In genomic region chr11:120079750-120080610, GRCh38 we compare ENCODE assay signal across 8 cellular contexts. TPM values are rescaled to one million over a fixed set of nuclear protein-coding genes. Genes with fewer than 3 reads are reported as not detected.
DNase-seq lines count a peak whose midpoint lies in the region; ATAC-seq and TF ChIP-seq lines count a peak whose summit lies in the region.

No MANE protein-coding gene starts in this region.

- DNase-seq in DMS53 (lab: John Stamatoyannopoulos, UW) (peak; percentile 47), DMS53 treated with DMSO at 0.1 percent for 48 hours (lab: John Stamatoyannopoulos, UW; ENCODE audit: unreplicated experiment) (no peak), OCI-M1 (lab: John Stamatoyannopoulos, UW) (peak; percentile 31), fibroblast of the aortic adventitia (ENCODE audit: low read depth) (no peak), neuronal stem cell (ENCODE audit: low spot score) (no peak), HK-2 (ENCODE audit: unreplicated experiment) (no peak)
- peak; percentile 3 to 21 for DNase-seq in stimulated activated CD4-positive, alpha-beta T cell treated with anti-CD3 and anti-CD28 coated beads, Interleukin-2, amount 100 ng/mL, for 48 hours

- no peaks in the 10 kb centered on the region for H3K36me3 ChIP-seq in neuronal stem cell (replicated peaks in 1 of 2; ENCODE audit: control insufficient read depth in 2 of 2, insufficient read depth in 2 of 2, low read length in 2 of 2)

- no peaks in the 10 kb centered on the region for H3K79me1 ChIP-seq in neuronal stem cell (ENCODE audit: low read depth, low read length)

- H3K27ac ChIP-seq in neuronal stem cell (replicated peaks; ENCODE audit: low read length) = no peak overlapping the region

- H3K23ac ChIP-seq in neuronal stem cell (ENCODE audit: low read depth, low read length, poor library complexity) = no peak overlapping the region

- no peak overlapping the region for H2AFZ ChIP-seq in neuronal stem cell (ENCODE audit: low read length)

- no peak overlapping the region for H2BK15ac ChIP-seq in neuronal stem cell (ENCODE audit: low read length)

- peaks cover 0 to 2% of the 10 kb centered on the region in 2 donors for H3K4me1 ChIP-seq in neuronal stem cell (ENCODE audit: control insufficient read depth in 2 of 2, insufficient read depth in 1 of 2, low read depth in 1 of 2, low read length in 2 of 2)

- H3K9ac ChIP-seq in neuronal stem cell (ENCODE audit: low read depth, low read length, poor library complexity) = no peak overlapping the region

- no peak overlapping the region for H3K14ac ChIP-seq in neuronal stem cell (ENCODE audit: low read length)

- WGBS in neuronal stem cell (ENCODE audit: extremely low coverage in 2 of 2, insufficient read length in 2 of 2, insufficient replicate concordance in 1 of 2), 2 donors = no CpG with 5 or more reads among the region's 18 CpGs

- no peak overlapping the region for H3K4ac ChIP-seq in neuronal stem cell (ENCODE audit: low read length)

- no peak for ATAC-seq in GM18520 (IDR thresholded peaks at IDR 0.05; ENCODE audit: unreplicated experiment)

- peak; percentile 36 for TF ChIP-seq CTCF in fibroblast of the aortic adventitia (IDR thresholded peaks at IDR 0.05; ENCODE audit: insufficient read depth, low read length)

- H4K8ac ChIP-seq in neuronal stem cell (ENCODE audit: low read depth, low read length) = no peak overlapping the region

- H3K4me2 ChIP-seq in neuronal stem cell (ENCODE audit: insufficient read depth, low read length, poor library complexity, severe bottlenecking) = no peak overlapping the region

- H3K9me3 ChIP-seq in neuronal stem cell (replicated peaks in 1 of 2; ENCODE audit: control insufficient read depth in 2 of 2, insufficient read depth in 1 of 2, low read depth in 1 of 2, low read length in 2 of 2) = peaks cover 0 to 9% of the 10 kb centered on the region in 2 donors

- H3K4me3 ChIP-seq in fibroblast of the aortic adventitia (ENCODE audit: low read depth, low read length) (no peak overlapping the region), neuronal stem cell (ENCODE audit: low read length in 2 of 2) (peak overlapping the region in 1 of 2 donors; percentile 55)

- H2BK5ac ChIP-seq in neuronal stem cell (ENCODE audit: low read length) = no peak overlapping the region

- no peak overlapping the region for H3K18ac ChIP-seq in neuronal stem cell (ENCODE audit: low read length)

- H2BK12ac ChIP-seq in neuronal stem cell (ENCODE audit: low read length) = no peak overlapping the region

- H3K27me3 ChIP-seq in neuronal stem cell (ENCODE audit: control insufficient read depth in 3 of 3, insufficient read depth in 3 of 3, low read depth in 1 of 3, low read length in 3 of 3) = peaks cover 0 to 8% (median 1%) of the 10 kb centered on the region in 3 experiments

- no peak overlapping the region for H4K91ac ChIP-seq in neuronal stem cell (ENCODE audit: low read depth, low read length, poor library complexity)

- H2AK5ac ChIP-seq in neuronal stem cell (ENCODE audit: low read depth, low read length) = no peak overlapping the region

- H2BK120ac ChIP-seq in neuronal stem cell (ENCODE audit: low read depth, low read length) = no peak overlapping the region

RNA-seq across cellular contexts. Expression of gene TRIM29, which starts 57.9 kb away (rescaled TPM):
- total RNA-seq in fibroblast of the aortic adventitia (ENCODE audit: low replicate concordance) = not detected in 2 replicates
- polyA plus RNA-seq in neuronal stem cell (2013, experiment 1 of 2) = 0.03 TPM
- polyA plus RNA-seq in neuronal stem cell (2013, experiment 2 of 2) = not detected

Comparison
In these comparisons a context has a peak if more than half of its experiments do, and no peak if none do; other contexts are left out.
1. DNase-seq: peak in DMS53 (single experiment), OCI-M1 (single experiment) and stimulated activated CD4-positive, alpha-beta T cell treated with anti-CD3 and anti-CD28 coated beads, Interleukin-2, amount 100 ng/mL, for 48 hours (2 of 2); none in DMS53 treated with DMSO at 0.1 percent for 48 hours (single experiment), fibroblast of the aortic adventitia (single experiment), neuronal stem cell (single experiment) and HK-2 (single experiment).